ENCODE assay signal across 1 cellular context in the genomic region with DNA sequence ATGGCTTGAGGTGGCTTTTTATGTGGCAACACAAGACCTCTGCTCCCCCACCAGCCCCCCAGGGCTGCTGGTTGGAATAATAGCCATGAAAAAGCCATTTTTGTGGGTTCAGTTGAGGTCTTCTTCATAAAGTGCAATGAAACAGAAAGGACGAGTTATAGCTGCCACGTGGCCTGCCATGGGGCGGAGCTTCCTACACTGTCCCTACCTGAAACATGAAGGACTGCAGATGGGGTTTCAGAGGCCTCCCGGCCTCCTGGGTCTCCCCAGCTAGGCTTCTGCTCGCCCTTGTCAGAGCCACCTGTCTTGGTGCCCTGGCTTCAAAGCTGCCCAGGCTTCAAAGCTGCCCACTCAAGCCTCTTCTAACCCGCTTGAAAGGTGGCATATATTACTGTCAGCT.
A peak's percentile ranks its signal among the peaks of the same experiment; 100 is the strongest.
TF ChIP-seq lines count a peak whose summit lies in the region.

No MANE protein-coding gene starts in this region.

TF ChIP-seq in K562, 482 proteins besides CTCF, POLR2A, EP300 and RAD21:
- TF ChIP-seq, protein P1, sequence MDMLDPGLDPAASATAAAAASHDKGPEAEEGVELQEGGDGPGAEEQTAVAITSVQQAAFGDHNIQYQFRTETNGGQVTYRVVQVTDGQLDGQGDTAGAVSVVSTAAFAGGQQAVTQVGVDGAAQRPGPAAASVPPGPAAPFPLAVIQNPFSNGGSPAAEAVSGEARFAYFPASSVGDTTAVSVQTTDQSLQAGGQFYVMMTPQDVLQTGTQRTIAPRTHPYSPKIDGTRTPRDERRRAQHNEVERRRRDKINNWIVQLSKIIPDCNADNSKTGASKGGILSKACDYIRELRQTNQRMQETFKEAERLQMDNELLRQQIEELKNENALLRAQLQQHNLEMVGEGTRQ (CRISPR knock-in tag; IDR thresholded peaks at IDR 0.05): peak; percentile 35; the same call in 1 of the 2 replicates
- TF ChIP-seq SP2 (IDR thresholded peaks at IDR 0.05; ENCODE audit: extremely low read depth, low read depth, low read length, poor library complexity, severe bottlenecking): no peak
